Comparison of ENCODE assay signal across 1 cellular context in genomic region chr5:14842117-14842516, GRCh38.
TF ChIP-seq lines count a peak whose summit lies in the region.

No MANE protein-coding gene starts in this region.

TF ChIP-seq in HepG2, 621 proteins besides CTCF, POLR2A, EP300 and RAD21 (continued from another document and continues in another):
- no peak for TF ChIP-seq ZNF646 (CRISPR knock-in tag; IDR thresholded peaks at IDR 0.05)
- TF ChIP-seq, protein P1, sequence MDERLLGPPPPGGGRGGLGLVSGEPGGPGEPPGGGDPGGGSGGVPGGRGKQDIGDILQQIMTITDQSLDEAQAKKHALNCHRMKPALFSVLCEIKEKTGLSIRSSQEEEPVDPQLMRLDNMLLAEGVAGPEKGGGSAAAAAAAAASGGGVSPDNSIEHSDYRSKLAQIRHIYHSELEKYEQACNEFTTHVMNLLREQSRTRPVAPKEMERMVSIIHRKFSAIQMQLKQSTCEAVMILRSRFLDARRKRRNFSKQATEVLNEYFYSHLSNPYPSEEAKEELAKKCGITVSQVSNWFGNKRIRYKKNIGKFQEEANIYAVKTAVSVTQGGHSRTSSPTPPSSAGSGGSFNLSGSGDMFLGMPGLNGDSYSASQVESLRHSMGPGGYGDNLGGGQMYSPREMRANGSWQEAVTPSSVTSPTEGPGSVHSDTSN (CRISPR knock-in tag; IDR thresholded peaks at IDR 0.05): no peak; the same call in 1 of the 2 replicates
- TF ChIP-seq TP53 (CRISPR knock-in tag; conservative IDR thresholded peaks at IDR 0.05): no peak
- no peak for TF ChIP-seq SNAPC2 (CRISPR knock-in tag; IDR thresholded peaks at IDR 0.05)
- TF ChIP-seq ZNF407 (CRISPR knock-in tag; IDR thresholded peaks at IDR 0.05; ENCODE audit: not compliant biosample characterization): no peak
- no peak for TF ChIP-seq SIX1 (CRISPR knock-in tag; IDR thresholded peaks at IDR 0.05; ENCODE audit: borderline replicate concordance)
- TF ChIP-seq KLF16 (CRISPR knock-in tag; IDR thresholded peaks at IDR 0.05): no peak
- TF ChIP-seq SMARCE1 (IDR thresholded peaks at IDR 0.05; ENCODE audit: borderline replicate concordance): no peak
- no peak for TF ChIP-seq ZNF274 (CRISPR knock-in tag; IDR thresholded peaks at IDR 0.05)
- TF ChIP-seq SMYD3 (CRISPR knock-in tag; IDR thresholded peaks at IDR 0.05): no peak
- TF ChIP-seq SRSF9 (IDR thresholded peaks at IDR 0.05; ENCODE audit: borderline replicate concordance, insufficient read depth, low read depth, low read length, poor library complexity, severe bottlenecking): no peak
- TF ChIP-seq, protein P2, sequence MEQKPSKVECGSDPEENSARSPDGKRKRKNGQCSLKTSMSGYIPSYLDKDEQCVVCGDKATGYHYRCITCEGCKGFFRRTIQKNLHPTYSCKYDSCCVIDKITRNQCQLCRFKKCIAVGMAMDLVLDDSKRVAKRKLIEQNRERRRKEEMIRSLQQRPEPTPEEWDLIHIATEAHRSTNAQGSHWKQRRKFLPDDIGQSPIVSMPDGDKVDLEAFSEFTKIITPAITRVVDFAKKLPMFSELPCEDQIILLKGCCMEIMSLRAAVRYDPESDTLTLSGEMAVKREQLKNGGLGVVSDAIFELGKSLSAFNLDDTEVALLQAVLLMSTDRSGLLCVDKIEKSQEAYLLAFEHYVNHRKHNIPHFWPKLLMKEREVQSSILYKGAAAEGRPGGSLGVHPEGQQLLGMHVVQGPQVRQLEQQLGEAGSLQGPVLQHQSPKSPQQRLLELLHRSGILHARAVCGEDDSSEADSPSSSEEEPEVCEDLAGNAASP (CRISPR knock-in tag; IDR thresholded peaks at IDR 0.05; ENCODE audit: borderline replicate concordance): peak; percentile 35; the same call in 1 of the 2 replicates
- no peak for TF ChIP-seq EEA1 (CRISPR knock-in tag; IDR thresholded peaks at IDR 0.05; ENCODE audit: borderline replicate concordance)
- no peak for TF ChIP-seq TOE1 (CRISPR knock-in tag; IDR thresholded peaks at IDR 0.05)
- no peak for TF ChIP-seq TAF1 (CRISPR knock-in tag; IDR thresholded peaks at IDR 0.05)
- TF ChIP-seq TARDBP (CRISPR knock-in tag; IDR thresholded peaks at IDR 0.05): no peak
- TF ChIP-seq, protein P3, sequence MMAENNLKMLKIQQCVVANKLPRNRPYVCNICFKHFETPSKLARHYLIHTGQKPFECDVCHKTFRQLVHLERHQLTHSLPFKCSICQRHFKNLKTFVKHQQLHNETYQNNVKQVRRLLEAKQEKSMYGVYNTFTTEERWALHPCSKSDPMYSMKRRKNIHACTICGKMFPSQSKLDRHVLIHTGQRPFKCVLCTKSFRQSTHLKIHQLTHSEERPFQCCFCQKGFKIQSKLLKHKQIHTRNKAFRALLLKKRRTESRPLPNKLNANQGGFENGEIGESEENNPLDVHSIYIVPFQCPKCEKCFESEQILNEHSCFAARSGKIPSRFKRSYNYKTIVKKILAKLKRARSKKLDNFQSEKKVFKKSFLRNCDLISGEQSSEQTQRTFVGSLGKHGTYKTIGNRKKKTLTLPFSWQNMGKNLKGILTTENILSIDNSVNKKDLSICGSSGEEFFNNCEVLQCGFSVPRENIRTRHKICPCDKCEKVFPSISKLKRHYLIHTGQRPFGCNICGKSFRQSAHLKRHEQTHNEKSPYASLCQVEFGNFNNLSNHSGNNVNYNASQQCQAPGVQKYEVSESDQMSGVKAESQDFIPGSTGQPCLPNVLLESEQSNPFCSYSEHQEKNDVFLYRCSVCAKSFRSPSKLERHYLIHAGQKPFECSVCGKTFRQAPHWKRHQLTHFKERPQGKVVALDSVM (CRISPR knock-in tag; IDR thresholded peaks at IDR 0.05): no peak
- no peak for TF ChIP-seq JUNB (CRISPR knock-in tag; IDR thresholded peaks at IDR 0.05; ENCODE audit: borderline replicate concordance)
- peak; percentile 69 for TF ChIP-seq BCL6 (CRISPR knock-in tag; IDR thresholded peaks at IDR 0.05)
- TF ChIP-seq JUND (CRISPR knock-in tag; IDR thresholded peaks at IDR 0.05): no peak
- TF ChIP-seq SIN3A (IDR thresholded peaks at IDR 0.05; ENCODE audit: borderline replicate concordance, low read depth, low read length): no peak
- no peak for TF ChIP-seq POLR2G (IDR thresholded peaks at IDR 0.05; ENCODE audit: low read depth, low read length)
- TF ChIP-seq HNF4A (CRISPR knock-in tag; IDR thresholded peaks at IDR 0.05): peak; percentile 26; the same call in 1 of the 2 replicates
- TF ChIP-seq ZNF629 (CRISPR knock-in tag; conservative IDR thresholded peaks at IDR 0.05): no peak
- TF ChIP-seq SRF (IDR thresholded peaks at IDR 0.05; ENCODE audit: low read depth, low read length): no peak
- TF ChIP-seq TEF (CRISPR knock-in tag; IDR thresholded peaks at IDR 0.05): no peak
- TF ChIP-seq PREB (CRISPR knock-in tag; IDR thresholded peaks at IDR 0.05): no peak
- TF ChIP-seq TBX2 (CRISPR knock-in tag; IDR thresholded peaks at IDR 0.05; ENCODE audit: borderline replicate concordance): peak; percentile 53; the same call in 1 of the 2 replicates
- no peak for TF ChIP-seq ZNF224 (CRISPR knock-in tag; IDR thresholded peaks at IDR 0.05)
- TF ChIP-seq, protein P4, sequence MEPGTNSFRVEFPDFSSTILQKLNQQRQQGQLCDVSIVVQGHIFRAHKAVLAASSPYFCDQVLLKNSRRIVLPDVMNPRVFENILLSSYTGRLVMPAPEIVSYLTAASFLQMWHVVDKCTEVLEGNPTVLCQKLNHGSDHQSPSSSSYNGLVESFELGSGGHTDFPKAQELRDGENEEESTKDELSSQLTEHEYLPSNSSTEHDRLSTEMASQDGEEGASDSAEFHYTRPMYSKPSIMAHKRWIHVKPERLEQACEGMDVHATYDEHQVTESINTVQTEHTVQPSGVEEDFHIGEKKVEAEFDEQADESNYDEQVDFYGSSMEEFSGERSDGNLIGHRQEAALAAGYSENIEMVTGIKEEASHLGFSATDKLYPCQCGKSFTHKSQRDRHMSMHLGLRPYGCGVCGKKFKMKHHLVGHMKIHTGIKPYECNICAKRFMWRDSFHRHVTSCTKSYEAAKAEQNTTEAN (CRISPR knock-in tag; conservative IDR thresholded peaks at IDR 0.05): no peak
- peak; percentile 26; the same call in 1 of the 2 replicates for TF ChIP-seq MED1 (CRISPR knock-in tag; IDR thresholded peaks at IDR 0.05)
- no peak for TF ChIP-seq NFYC (CRISPR knock-in tag; IDR thresholded peaks at IDR 0.05)
- TF ChIP-seq NONO (IDR thresholded peaks at IDR 0.05): no peak
- TF ChIP-seq NONO (CRISPR knock-in tag; conservative IDR thresholded peaks at IDR 0.05): no peak
- TF ChIP-seq SOX13 (IDR thresholded peaks at IDR 0.05): no peak
- TF ChIP-seq SOX13 (CRISPR knock-in tag; conservative IDR thresholded peaks at IDR 0.05 in 1 of 2, IDR thresholded peaks at IDR 0.05 in 1 of 2): peak in 1 of 2 experiments; percentile 54; a peak in 2 of 4 replicates
- no peak for TF ChIP-seq MLLT10 (CRISPR knock-in tag; IDR thresholded peaks at IDR 0.05)
- no peak for TF ChIP-seq CHD4 (IDR thresholded peaks at IDR 0.05; ENCODE audit: borderline replicate concordance, low read length)
- TF ChIP-seq SNRNP70 (IDR thresholded peaks at IDR 0.05; ENCODE audit: low read depth, low read length): no peak
- peak; percentile 59; the same call in 1 of the 2 replicates for TF ChIP-seq SALL1 (CRISPR knock-in tag; IDR thresholded peaks at IDR 0.05)
- TF ChIP-seq HHEX (CRISPR knock-in tag; IDR thresholded peaks at IDR 0.05): 0 out of 2 replicates have a peak, but pooled peaks have one; percentile 33
